2 cellular contexts compared by ENCODE assay signal in genomic region chr19:45437328-45437727, GRCh38.
TF ChIP-seq lines count a peak whose summit lies in the region.

No MANE protein-coding gene starts in this region.

TF ChIP-seq in A549, 52 proteins besides CTCF, POLR2A, EP300 and RAD21:
- TF ChIP-seq KDM1A (IDR thresholded peaks at IDR 0.05; ENCODE audit: low read depth) (peak; percentile 76), NR3C1 (IDR thresholded peaks at IDR 0.05) (no peak), MAX (IDR thresholded peaks at IDR 0.05) (no peak)
TF ChIP-seq in A549: peak in this region for 1.

TF ChIP-seq in H1, 55 proteins besides CTCF, POLR2A, EP300 and RAD21:
- TF ChIP-seq RXRA (IDR thresholded peaks at IDR 0.05; ENCODE audit: insufficient read depth, low read depth, low read length), result no peak
- TF ChIP-seq KDM1A (IDR thresholded peaks at IDR 0.05; ENCODE audit: borderline replicate concordance, low read length), result peak; percentile 71; the same call in 1 of the 2 replicates
